ENCODE assay signal across 1 cellular context in genomic region chr2:131535951-131536800, GRCh38. TPM values are rescaled to one million over a fixed set of nuclear protein-coding genes. Genes with fewer than 3 reads are reported as not detected.
"Had no signal": no experiment of that assay in that cellular context is flagged by ENCODE, and none has a peak within 500 bp of the region (broad histone marks: within the 10 kb centered on the region; RNA-seq: fewer than 3 reads in every experiment).

No MANE protein-coding gene starts in this region.

RNA-seq across cellular contexts. Expression of gene CCDC74A, which starts 8.5 kb away (rescaled TPM):
- polyA plus RNA-seq: naive thymus-derived CD4-positive, alpha-beta T cell had no signal
